12 cellular contexts compared by ENCODE assay signal in the genomic region with DNA sequence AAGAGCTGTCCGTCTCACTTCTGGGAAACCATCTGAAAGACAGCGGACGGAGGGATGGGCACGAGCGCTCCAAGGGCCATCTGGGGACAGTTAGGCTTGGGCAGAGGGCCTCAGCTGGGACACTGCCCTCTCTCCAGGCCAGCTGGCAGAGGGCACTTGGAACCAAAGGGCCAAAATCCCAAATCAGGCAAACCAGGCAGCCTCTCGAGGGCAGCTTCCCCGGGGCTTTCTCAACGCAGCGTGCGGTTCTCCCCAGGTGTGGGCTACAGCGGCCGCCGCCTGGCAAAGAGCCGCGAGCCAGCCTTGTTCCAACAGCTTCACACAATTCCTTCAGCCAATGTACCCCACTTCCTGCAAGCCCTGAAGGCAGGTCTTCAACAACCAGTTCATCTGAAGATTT. TPM values are rescaled to one million over a fixed set of nuclear protein-coding genes. Genes with fewer than 3 reads are reported as not detected.
DNase-seq lines count a peak whose midpoint lies in the region; ATAC-seq and TF ChIP-seq lines count a peak whose summit lies in the region.
"Had no signal": no experiment of that assay in that cellular context is flagged by ENCODE, and none has a peak within 500 bp of the region (broad histone marks: within the 10 kb centered on the region; RNA-seq: fewer than 3 reads in every experiment).

No MANE protein-coding gene starts in this region.

- H3K9me3 ChIP-seq in MM.1S (replicated peaks; ENCODE audit: insufficient read depth, low read length) (no peaks in the 10 kb centered on the region), lung (ENCODE audit: control insufficient read depth in 2 of 2, insufficient read depth in 1 of 2, low read length in 1 of 2) (no peaks in the 10 kb centered on the region), suprapubic skin (no peaks in the 10 kb centered on the region)

- DNase-seq in MM.1S, result peak; percentile 5
- no peak for DNase-seq in coronary artery (ENCODE audit: low spot score)
- DNase-seq in lung (ENCODE audit: low spot score), result no peak
- no peak for DNase-seq in suprapubic skin (ENCODE audit: low spot score in 2 of 2)
- DNase-seq in stimulated activated CD4-positive, alpha-beta T cell treated with anti-CD3 and anti-CD28 coated beads, Interleukin-4, amount 100 ng/mL, for 1 hour, result no peak
- no peak for DNase-seq in glomerular visceral epithelial cell (ENCODE audit: extremely low spot score)
- DNase-seq: KG1; naive thymus-derived CD4-positive, alpha-beta T cell; NCI-H774 had no signal

- no peak for TF ChIP-seq POLR2A in suprapubic skin (IDR thresholded peaks at IDR 0.05)

- no peak for TF ChIP-seq EP300 in suprapubic skin (IDR thresholded peaks at IDR 0.05)

- H3K36me3 ChIP-seq in MM.1S (replicated peaks; ENCODE audit: insufficient read depth, low read length), result 0 out of 2 replicates have a peak, but pooled peaks cover 4% of the 10 kb centered on the region
- H3K36me3 ChIP-seq in lung (ENCODE audit: control insufficient read depth in 2 of 2, insufficient read depth in 2 of 2, low read length in 2 of 2), result peaks cover 0 to 8% of the 10 kb centered on the region in 2 donors
- peaks cover 8% of the 10 kb centered on the region for H3K36me3 ChIP-seq in suprapubic skin

- no peak overlapping the region for H3K9ac ChIP-seq in MM.1S (ENCODE audit: low read length)

- H3K79me2 ChIP-seq in MM.1S (ENCODE audit: low read length), result peaks cover 97% of the 10 kb centered on the region

- no peak overlapping the region for H2AFZ ChIP-seq in MM.1S (ENCODE audit: low read length)

- no peaks in the 10 kb centered on the region for H3K27me3 ChIP-seq in MM.1S (replicated peaks; ENCODE audit: insufficient read depth, low read length)
- no peaks in the 10 kb centered on the region for H3K27me3 ChIP-seq in lung (ENCODE audit: control insufficient read depth, insufficient read depth)
- no peaks in the 10 kb centered on the region for H3K27me3 ChIP-seq in suprapubic skin

- no peak overlapping the region for H3K4me3 ChIP-seq in MM.1S (ENCODE audit: low read length)
- H3K4me3 ChIP-seq in coronary artery, result peak overlapping the region; percentile 59
- H3K4me3 ChIP-seq in lung, result no peak overlapping the region
- H3K4me3 ChIP-seq in suprapubic skin, result peak overlapping the region; percentile 14

- no peaks in the 10 kb centered on the region for H3F3A ChIP-seq in MM.1S (ENCODE audit: insufficient read depth, low read length)

- H3K4me2 ChIP-seq in MM.1S (ENCODE audit: low read depth, low read length), result no peak overlapping the region

- TF ChIP-seq CTCF in MM.1S (IDR thresholded peaks at IDR 0.05; ENCODE audit: low read length) (no peak), coronary artery (IDR thresholded peaks at IDR 0.05) (no peak), lung (IDR thresholded peaks at IDR 0.05; ENCODE audit: control extremely low read depth, extremely low read depth) (no peak), suprapubic skin (IDR thresholded peaks at IDR 0.05) (no peak)

- H4K20me1 ChIP-seq in MM.1S (ENCODE audit: insufficient read depth, low read length), result peaks cover 16% of the 10 kb centered on the region; the same call in 1 of the 2 replicates

- no peaks in the 10 kb centered on the region for H3K9me2 ChIP-seq in MM.1S (replicated peaks; ENCODE audit: insufficient read depth, low read length)

- 82 to 85% methylated on average over 14 to 15 of the region's 15 CpGs for WGBS in lung, 2 donors
- WGBS in suprapubic skin, result 50% methylated on average over 9 of the region's 15 CpGs

- H3K4me1 ChIP-seq in MM.1S (ENCODE audit: low read length) (0 out of 2 replicates have a peak, but pooled peaks cover 3% of the 10 kb centered on the region), lung (ENCODE audit: control insufficient read depth in 2 of 2, insufficient read depth in 2 of 2, low read length in 2 of 2) (peaks cover 50 to 77% of the 10 kb centered on the region in 2 donors), suprapubic skin (peaks cover 95% of the 10 kb centered on the region)

- H3K27ac ChIP-seq in MM.1S (ENCODE audit: low read length), result no peak overlapping the region
- H3K27ac ChIP-seq in coronary artery, result peak overlapping the region; percentile 83 to 97
- H3K27ac ChIP-seq in lung (ENCODE audit: low read depth in 1 of 2, low read length in 1 of 2), result peak overlapping the region; percentile 91 to 98
- H3K27ac ChIP-seq in suprapubic skin, result peak overlapping the region; percentile 90

- ATAC-seq in lung (ENCODE audit: insufficient read depth, low FRiP score), result no peak
- no peak for ATAC-seq in HG03565 (IDR thresholded peaks at IDR 0.05; ENCODE audit: unreplicated experiment)
- no peak for ATAC-seq in HG02623 (IDR thresholded peaks at IDR 0.05; ENCODE audit: unreplicated experiment)
- ATAC-seq: activated CD4-positive, CD25-positive, alpha-beta regulatory T cell treated with anti-CD3 and anti-CD28 coated beads, Interleukin-2, amount 50 U/mL, for 24 hours had no signal

RNA-seq across cellular contexts. Expression of a gene that starts 5.0 kb away (rescaled TPM):
- total RNA-seq in lung (100 to 1,000 TPM in 1 of 2 donors, 10 to 100 TPM in 1; 24.8 to 120 TPM), suprapubic skin (10 to 100 TPM; 16.0 to 29.0 (median 22.7) TPM)
- polyA plus RNA-seq in lung, result 10 to 100 TPM; 28.2 to 44.1 TPM

RNA-seq across cellular contexts. Expression of a gene that starts 58.7 kb away (rescaled TPM):
- total RNA-seq in lung (not detected), suprapubic skin (10 to 100 TPM; 22.2 to 81.4 (median 51.8) TPM)
- polyA plus RNA-seq in lung, result under 1 TPM in 1 of 2 donors, not detected in 1; 0.06 TPM

Comparison
In these comparisons a context has a peak if more than half of its experiments do, and no peak if none do; other contexts are left out.
1. H3K4me3 ChIP-seq: peak in coronary artery (single experiment) and suprapubic skin (single experiment); none in MM.1S (single experiment) and lung (single experiment).
2. RNA of a gene that starts 58.7 kb away (total RNA-seq): 22.2 to 81.4 TPM in suprapubic skin; not detected in lung; every median in the first group is over 10 times any median in the second.